24 cellular contexts compared by ENCODE assay signal in genomic region chr22:35731321-35731720, GRCh38. TPM values are rescaled to one million over a fixed set of nuclear protein-coding genes. Genes with fewer than 3 reads are reported as not detected.
DNase-seq lines count a peak whose midpoint lies in the region; ATAC-seq and TF ChIP-seq lines count a peak whose summit lies in the region.
"Had no signal": no experiment of that assay in that cellular context is flagged by ENCODE, and none has a peak within 500 bp of the region (broad histone marks: within the 10 kb centered on the region; RNA-seq: fewer than 3 reads in every experiment).

No MANE protein-coding gene starts in this region.

- H3K36me3 ChIP-seq in Caco-2 (ENCODE audit: control insufficient read depth, insufficient read depth, low read length) = no peaks in the 10 kb centered on the region
- H3K36me3 ChIP-seq: BE2C; BLaER1 treated with 17β-estradiol and CSF1 and Interleukin-3, amounts not matched to agents 10 nM and 100 nM had no signal

- H3K27me3 ChIP-seq in Caco-2 (replicated peaks; ENCODE audit: control insufficient read depth, insufficient read depth, low read length) = no peaks in the 10 kb centered on the region
- H3K27me3 ChIP-seq: BE2C had no signal

- no peak overlapping the region for H3K4me3 ChIP-seq in Caco-2 (ENCODE audit: low read depth, low read length)
- H3K4me3 ChIP-seq: A549; BLaER1 treated with 17β-estradiol and CSF1 and Interleukin-3, amounts not matched to agents 10 nM and 100 nM; GM12878; GM23338 had no signal

- CTCF ChIA-PET in activated CD8-positive, alpha-beta memory T cell treated with anti-CD3 and anti-CD28 coated beads, Interleukin-2, amount 10 ng/mL, durations not matched to agents 7 days and 5 days (lab: Charles Lee) = no interaction called here
- CTCF ChIA-PET in Caco-2 (lab: Charles Lee) = no interaction called here

- BruUV-seq in Caco-2 (replicated peaks; lab: Mats Ljungman, UMichigan) = no TSS peak

- TF ChIP-seq CTCF in Caco-2 (IDR thresholded peaks at IDR 0.05; ENCODE audit: insufficient read depth in 1 of 2, low read depth in 1 of 2, low read length in 1 of 2, severe bottlenecking in 1 of 2, unreplicated experiment in 1 of 2) = no peak
- TF ChIP-seq CTCF in nephron progenitor cell (IDR thresholded peaks at IDR 0.05) = no peak
- TF ChIP-seq CTCF in CD14-positive monocyte (IDR thresholded peaks at IDR 0.05) = no peak

- no peaks in the 10 kb centered on the region for H3K27me3 Mint-ChIP-seq in activated CD8-positive, alpha-beta memory T cell treated with anti-CD3 and anti-CD28 coated beads, Interleukin-2, amount 10 ng/mL, durations not matched to agents 7 days and 5 days
- H3K27me3 Mint-ChIP-seq in Caco-2 (ENCODE audit: insufficient read depth, unreplicated experiment) (no peaks in the 10 kb centered on the region), nephron progenitor cell (ENCODE audit: low read depth, poor library complexity) (peaks cover 6% of the 10 kb centered on the region), CD14-positive monocyte (ENCODE audit: low read depth in 3 of 3) (peaks cover 1 to 12% (median 7%) of the 10 kb centered on the region in 3 donors)

- H3K9me3 Mint-ChIP-seq in activated CD8-positive, alpha-beta memory T cell treated with anti-CD3 and anti-CD28 coated beads, Interleukin-2, amount 10 ng/mL, durations not matched to agents 7 days and 5 days (ENCODE audit: low read depth) = no peaks in the 10 kb centered on the region
- no peaks in the 10 kb centered on the region for H3K9me3 Mint-ChIP-seq in Caco-2 (ENCODE audit: unreplicated experiment)
- no peaks in the 10 kb centered on the region for H3K9me3 Mint-ChIP-seq in nephron progenitor cell
- no peaks in the 10 kb centered on the region for H3K9me3 Mint-ChIP-seq in CD14-positive monocyte
- H3K9me3 Mint-ChIP-seq: CD4-positive, alpha-beta memory T cell; H9 had no signal

- no peak overlapping the region for H3K4me3 Mint-ChIP-seq in activated CD8-positive, alpha-beta memory T cell treated with anti-CD3 and anti-CD28 coated beads, Interleukin-2, amount 10 ng/mL, durations not matched to agents 7 days and 5 days
- H3K4me3 Mint-ChIP-seq in Caco-2 (ENCODE audit: unreplicated experiment) = no peak overlapping the region
- no peak overlapping the region for H3K4me3 Mint-ChIP-seq in nephron progenitor cell
- H3K4me3 Mint-ChIP-seq in CD14-positive monocyte = no peak overlapping the region
- H3K4me3 Mint-ChIP-seq: CD4-positive, alpha-beta memory T cell; GM23338; H9 had no signal

- POLR2A ChIA-PET in Caco-2 (lab: Charles Lee) = no interaction called here

- H3K4me1 ChIP-seq in Caco-2 = no peaks in the 10 kb centered on the region
- H3K4me1 ChIP-seq: A549, BE2C had no signal

- H3K27ac Mint-ChIP-seq in activated CD8-positive, alpha-beta memory T cell treated with anti-CD3 and anti-CD28 coated beads, Interleukin-2, amount 10 ng/mL, durations not matched to agents 7 days and 5 days = no peak overlapping the region
- peak overlapping the region; percentile 37 for H3K27ac Mint-ChIP-seq in Caco-2 (ENCODE audit: unreplicated experiment)
- peak overlapping the region; percentile 7 for H3K27ac Mint-ChIP-seq in nephron progenitor cell
- H3K27ac Mint-ChIP-seq in CD14-positive monocyte = no peak overlapping the region
- H3K27ac Mint-ChIP-seq: CD4-positive, alpha-beta memory T cell; GM23338; H9 had no signal

- peak; percentile 28 for DNase-seq in activated CD8-positive, alpha-beta memory T cell treated with anti-CD3 and anti-CD28 coated beads for 24 hours
- no peak for DNase-seq in activated CD8-positive, alpha-beta memory T cell treated with anti-CD3 and anti-CD28 coated beads, Interleukin-2, amount 10 ng/mL, durations not matched to agents 7 days and 5 days
- no peak for DNase-seq in Caco-2
- peak; percentile 76 for DNase-seq in NCI-H2171 treated with DMSO at 0.1 percent for 48 hours (lab: John Stamatoyannopoulos, UW)
- DNase-seq in nephron progenitor cell = no peak
- DNase-seq in CD14-positive monocyte (ENCODE audit: low spot score) = no peak
- DNase-seq in left ventricle myocardium superior = no peak
- DNase-seq: 8988T; ACHN; AML-193; BE2C; CD4-positive, alpha-beta memory T cell; COR-L47; DMS153; DMS79; EL; GDM1; H9 had no signal

- ATAC-seq in activated CD8-positive, alpha-beta memory T cell treated with anti-CD3 and anti-CD28 coated beads, Interleukin-2, amount 10 ng/mL, durations not matched to agents 7 days and 5 days = no peak
- ATAC-seq in left ventricle myocardium superior = no peak
- ATAC-seq: A549, GM12878, GM23338, HCT116 had no signal

- no peaks in the 10 kb centered on the region for H3K4me1 Mint-ChIP-seq in activated CD8-positive, alpha-beta memory T cell treated with anti-CD3 and anti-CD28 coated beads, Interleukin-2, amount 10 ng/mL, durations not matched to agents 7 days and 5 days
- no peaks in the 10 kb centered on the region for H3K4me1 Mint-ChIP-seq in Caco-2 (ENCODE audit: low read depth, unreplicated experiment)
- no peaks in the 10 kb centered on the region for H3K4me1 Mint-ChIP-seq in nephron progenitor cell
- no peaks in the 10 kb centered on the region for H3K4me1 Mint-ChIP-seq in CD14-positive monocyte
- H3K4me1 Mint-ChIP-seq: CD4-positive, alpha-beta memory T cell had no signal

- no peaks in the 10 kb centered on the region for H3K9me3 ChIP-seq in Caco-2
- H3K9me3 ChIP-seq: A549; BE2C; BLaER1 treated with 17β-estradiol and CSF1 and Interleukin-3, amounts not matched to agents 10 nM and 100 nM had no signal

- H3K36me3 Mint-ChIP-seq in activated CD8-positive, alpha-beta memory T cell treated with anti-CD3 and anti-CD28 coated beads, Interleukin-2, amount 10 ng/mL, durations not matched to agents 7 days and 5 days = no peaks in the 10 kb centered on the region
- H3K36me3 Mint-ChIP-seq in Caco-2 (ENCODE audit: insufficient read depth, unreplicated experiment) (peaks cover 23% of the 10 kb centered on the region), nephron progenitor cell (ENCODE audit: low read depth) (peaks cover 11% of the 10 kb centered on the region), CD14-positive monocyte (no peaks in the 10 kb centered on the region)
- H3K36me3 Mint-ChIP-seq: CD4-positive, alpha-beta memory T cell had no signal

- intact Hi-C loops in Caco-2 (cut with micrococcal nuclease; ENCODE audit: unreplicated experiment) = loop anchor here (10.0 kb wide), 1 partner anchor 393 kb away; no protein-coding TSS in a partner anchor
- intact Hi-C loops in CD14-positive monocyte (cut with micrococcal nuclease) = no loop called here
- intact Hi-C loops in left ventricle myocardium superior (cut with micrococcal nuclease) = no loop called here

RNA-seq across cellular contexts. Expression of gene APOL5, which starts 13.6 kb away (rescaled TPM):
- not detected for total RNA-seq in activated CD8-positive, alpha-beta memory T cell treated with anti-CD3 and anti-CD28 coated beads, Interleukin-2, amount 10 ng/mL, durations not matched to agents 7 days and 5 days
- total RNA-seq in Caco-2 (2022) = not detected in 2 replicates
- not detected for polyA plus RNA-seq in CD14-positive monocyte
- not detected for total RNA-seq in left ventricle myocardium superior
- total RNA-seq: CD4-positive, alpha-beta memory T cell; GM12878; GM23338; H4; H9 had no signal
- polyA plus RNA-seq: A549; CD4-positive, alpha-beta memory T cell; GM12878; GM23338 had no signal

Comparison
In these comparisons a context has a peak if more than half of its experiments do, and no peak if none do; other contexts are left out.
1. DNase-seq: peak in activated CD8-positive, alpha-beta memory T cell treated with anti-CD3 and anti-CD28 coated beads for 24 hours (single experiment) and NCI-H2171 treated with DMSO at 0.1 percent for 48 hours (single experiment); none in activated CD8-positive, alpha-beta memory T cell treated with anti-CD3 and anti-CD28 coated beads, Interleukin-2, amount 10 ng/mL, durations not matched to agents 7 days and 5 days (single experiment), Caco-2 (0 of 2), nephron progenitor cell (single experiment), CD14-positive monocyte (single experiment) and left ventricle myocardium superior (single experiment).
2. H3K27ac Mint-ChIP-seq: peak in Caco-2 (single experiment) and nephron progenitor cell (single experiment); none in activated CD8-positive, alpha-beta memory T cell treated with anti-CD3 and anti-CD28 coated beads, Interleukin-2, amount 10 ng/mL, durations not matched to agents 7 days and 5 days (single experiment) and CD14-positive monocyte (0 of 7).